In the genomic region with DNA sequence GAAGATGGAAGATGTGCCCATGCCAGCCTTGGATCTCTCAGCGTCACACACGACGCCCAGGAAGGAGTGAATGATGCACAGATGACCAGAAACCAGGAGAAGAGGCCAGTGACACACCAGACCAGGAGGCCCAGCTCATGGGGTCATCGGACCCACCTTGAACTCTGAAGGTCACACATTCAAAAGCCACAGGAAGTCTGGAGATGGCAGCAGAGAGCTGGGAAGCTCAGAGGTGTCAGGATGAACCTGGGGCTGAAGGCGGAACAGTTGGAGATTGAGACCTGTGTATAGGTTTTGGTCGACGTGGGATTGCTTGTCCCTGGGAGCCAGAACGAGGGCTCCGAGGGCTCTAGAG, we compare ENCODE assay signal across 1 cellular context.
A peak's percentile ranks its signal among the peaks of the same experiment; 100 is the strongest.
TF ChIP-seq lines count a peak whose summit lies in the region.

No MANE protein-coding gene starts in this region.

TF ChIP-seq in HepG2, 621 proteins besides CTCF, POLR2A, EP300 and RAD21 (continued from another document and continues in another):
- TF ChIP-seq, protein P1, sequence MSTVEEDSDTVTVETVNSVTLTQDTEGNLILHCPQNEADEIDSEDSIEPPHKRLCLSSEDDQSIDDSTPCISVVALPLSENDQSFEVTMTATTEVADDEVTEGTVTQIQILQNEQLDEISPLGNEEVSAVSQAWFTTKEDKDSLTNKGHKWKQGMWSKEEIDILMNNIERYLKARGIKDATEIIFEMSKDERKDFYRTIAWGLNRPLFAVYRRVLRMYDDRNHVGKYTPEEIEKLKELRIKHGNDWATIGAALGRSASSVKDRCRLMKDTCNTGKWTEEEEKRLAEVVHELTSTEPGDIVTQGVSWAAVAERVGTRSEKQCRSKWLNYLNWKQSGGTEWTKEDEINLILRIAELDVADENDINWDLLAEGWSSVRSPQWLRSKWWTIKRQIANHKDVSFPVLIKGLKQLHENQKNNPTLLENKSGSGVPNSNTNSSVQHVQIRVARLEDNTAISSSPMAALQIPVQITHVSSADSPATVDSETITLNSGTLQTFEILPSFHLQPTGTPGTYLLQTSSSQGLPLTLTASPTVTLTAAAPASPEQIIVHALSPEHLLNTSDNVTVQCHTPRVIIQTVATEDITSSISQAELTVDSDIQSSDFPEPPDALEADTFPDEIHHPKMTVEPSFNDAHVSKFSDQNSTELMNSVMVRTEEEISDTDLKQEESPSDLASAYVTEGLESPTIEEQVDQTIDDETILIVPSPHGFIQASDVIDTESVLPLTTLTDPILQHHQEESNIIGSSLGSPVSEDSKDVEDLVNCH (CRISPR knock-in tag; IDR thresholded peaks at IDR 0.05) = no peak
- TF ChIP-seq, protein P2, sequence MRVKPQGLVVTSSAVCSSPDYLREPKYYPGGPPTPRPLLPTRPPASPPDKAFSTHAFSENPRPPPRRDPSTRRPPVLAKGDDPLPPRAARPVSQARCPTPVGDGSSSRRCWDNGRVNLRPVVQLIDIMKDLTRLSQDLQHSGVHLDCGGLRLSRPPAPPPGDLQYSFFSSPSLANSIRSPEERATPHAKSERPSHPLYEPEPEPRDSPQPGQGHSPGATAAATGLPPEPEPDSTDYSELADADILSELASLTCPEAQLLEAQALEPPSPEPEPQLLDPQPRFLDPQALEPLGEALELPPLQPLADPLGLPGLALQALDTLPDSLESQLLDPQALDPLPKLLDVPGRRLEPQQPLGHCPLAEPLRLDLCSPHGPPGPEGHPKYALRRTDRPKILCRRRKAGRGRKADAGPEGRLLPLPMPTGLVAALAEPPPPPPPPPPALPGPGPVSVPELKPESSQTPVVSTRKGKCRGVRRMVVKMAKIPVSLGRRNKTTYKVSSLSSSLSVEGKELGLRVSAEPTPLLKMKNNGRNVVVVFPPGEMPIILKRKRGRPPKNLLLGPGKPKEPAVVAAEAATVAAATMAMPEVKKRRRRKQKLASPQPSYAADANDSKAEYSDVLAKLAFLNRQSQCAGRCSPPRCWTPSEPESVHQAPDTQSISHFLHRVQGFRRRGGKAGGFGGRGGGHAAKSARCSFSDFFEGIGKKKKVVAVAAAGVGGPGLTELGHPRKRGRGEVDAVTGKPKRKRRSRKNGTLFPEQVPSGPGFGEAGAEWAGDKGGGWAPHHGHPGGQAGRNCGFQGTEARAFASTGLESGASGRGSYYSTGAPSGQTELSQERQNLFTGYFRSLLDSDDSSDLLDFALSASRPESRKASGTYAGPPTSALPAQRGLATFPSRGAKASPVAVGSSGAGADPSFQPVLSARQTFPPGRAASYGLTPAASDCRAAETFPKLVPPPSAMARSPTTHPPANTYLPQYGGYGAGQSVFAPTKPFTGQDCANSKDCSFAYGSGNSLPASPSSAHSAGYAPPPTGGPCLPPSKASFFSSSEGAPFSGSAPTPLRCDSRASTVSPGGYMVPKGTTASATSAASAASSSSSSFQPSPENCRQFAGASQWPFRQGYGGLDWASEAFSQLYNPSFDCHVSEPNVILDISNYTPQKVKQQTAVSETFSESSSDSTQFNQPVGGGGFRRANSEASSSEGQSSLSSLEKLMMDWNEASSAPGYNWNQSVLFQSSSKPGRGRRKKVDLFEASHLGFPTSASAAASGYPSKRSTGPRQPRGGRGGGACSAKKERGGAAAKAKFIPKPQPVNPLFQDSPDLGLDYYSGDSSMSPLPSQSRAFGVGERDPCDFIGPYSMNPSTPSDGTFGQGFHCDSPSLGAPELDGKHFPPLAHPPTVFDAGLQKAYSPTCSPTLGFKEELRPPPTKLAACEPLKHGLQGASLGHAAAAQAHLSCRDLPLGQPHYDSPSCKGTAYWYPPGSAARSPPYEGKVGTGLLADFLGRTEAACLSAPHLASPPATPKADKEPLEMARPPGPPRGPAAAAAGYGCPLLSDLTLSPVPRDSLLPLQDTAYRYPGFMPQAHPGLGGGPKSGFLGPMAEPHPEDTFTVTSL (CRISPR knock-in tag; IDR thresholded peaks at IDR 0.05; ENCODE audit: borderline replicate concordance) = no peak
- TF ChIP-seq, protein P3, sequence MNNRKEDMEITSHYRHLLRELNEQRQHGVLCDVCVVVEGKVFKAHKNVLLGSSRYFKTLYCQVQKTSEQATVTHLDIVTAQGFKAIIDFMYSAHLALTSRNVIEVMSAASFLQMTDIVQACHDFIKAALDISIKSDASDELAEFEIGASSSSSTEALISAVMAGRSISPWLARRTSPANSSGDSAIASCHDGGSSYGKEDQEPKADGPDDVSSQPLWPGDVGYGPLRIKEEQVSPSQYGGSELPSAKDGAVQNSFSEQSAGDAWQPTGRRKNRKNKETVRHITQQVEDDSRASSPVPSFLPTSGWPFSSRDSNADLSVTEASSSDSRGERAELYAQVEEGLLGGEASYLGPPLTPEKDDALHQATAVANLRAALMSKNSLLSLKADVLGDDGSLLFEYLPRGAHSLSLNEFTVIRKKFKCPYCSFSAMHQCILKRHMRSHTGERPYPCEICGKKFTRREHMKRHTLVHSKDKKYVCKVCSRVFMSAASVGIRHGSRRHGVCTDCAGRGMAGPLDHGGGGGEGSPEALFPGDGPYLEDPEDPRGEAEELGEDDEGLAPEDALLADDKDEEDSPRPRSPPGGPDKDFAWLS (CRISPR knock-in tag; IDR thresholded peaks at IDR 0.05; ENCODE audit: borderline replicate concordance) = no peak
- TF ChIP-seq FOXJ3 (CRISPR knock-in tag; IDR thresholded peaks at IDR 0.05; ENCODE audit: borderline replicate concordance) (no peak), HNRNPL (IDR thresholded peaks at IDR 0.05; ENCODE audit: low read depth, low read length) (no peak), SUZ12 (IDR thresholded peaks at IDR 0.05; ENCODE audit: low read depth, low read length) (no peak), EZH2 (conservative IDR thresholded peaks at IDR 0.05; ENCODE audit: low read depth, low read length) (no peak), SIX1 (CRISPR knock-in tag; IDR thresholded peaks at IDR 0.05; ENCODE audit: borderline replicate concordance) (no peak), KLF15 (CRISPR knock-in tag; IDR thresholded peaks at IDR 0.05; ENCODE audit: borderline replicate concordance) (no peak), GATAD2A (CRISPR knock-in tag; IDR thresholded peaks at IDR 0.05) (no peak), ATF2 (CRISPR knock-in tag; IDR thresholded peaks at IDR 0.05) (no peak), TAF1 (CRISPR knock-in tag; IDR thresholded peaks at IDR 0.05) (no peak), ETV6 (CRISPR knock-in tag; conservative IDR thresholded peaks at IDR 0.05) (no peak), STAG1 (CRISPR knock-in tag; IDR thresholded peaks at IDR 0.05) (peak; percentile 32; the same call in 1 of the 2 replicates), ELF1 (CRISPR knock-in tag; IDR thresholded peaks at IDR 0.05) (no peak), ZBTB14 (CRISPR knock-in tag; IDR thresholded peaks at IDR 0.05) (no peak), SP1 (IDR thresholded peaks at IDR 0.05) (no peak), SP1 (CRISPR knock-in tag; IDR thresholded peaks at IDR 0.05) (no peak), ZNF792 (CRISPR knock-in tag; IDR thresholded peaks at IDR 0.05) (no peak), ZNF337 (CRISPR knock-in tag; IDR thresholded peaks at IDR 0.05; ENCODE audit: borderline replicate concordance, low read depth) (no peak), SALL1 (CRISPR knock-in tag; IDR thresholded peaks at IDR 0.05) (no peak), ZNF75D (CRISPR knock-in tag; IDR thresholded peaks at IDR 0.05; ENCODE audit: borderline replicate concordance) (no peak), ESRRA (CRISPR knock-in tag; IDR thresholded peaks at IDR 0.05; ENCODE audit: low read depth) (peak; percentile 96), NFKB2 (CRISPR knock-in tag; IDR thresholded peaks at IDR 0.05; ENCODE audit: borderline replicate concordance) (no peak), CEBPB (IDR thresholded peaks at IDR 0.05; ENCODE audit: borderline replicate concordance, low read depth, low read length) (no peak), ZNF766 (CRISPR knock-in tag; IDR thresholded peaks at IDR 0.05; ENCODE audit: borderline replicate concordance) (no peak), MXI1 (IDR thresholded peaks at IDR 0.05; ENCODE audit: borderline replicate concordance, low read depth, low read length) (no peak), MYNN (CRISPR knock-in tag; IDR thresholded peaks at IDR 0.05; ENCODE audit: low read depth) (no peak), YEATS4 (CRISPR knock-in tag; IDR thresholded peaks at IDR 0.05; ENCODE audit: borderline replicate concordance) (no peak)
- TF ChIP-seq, protein P4, sequence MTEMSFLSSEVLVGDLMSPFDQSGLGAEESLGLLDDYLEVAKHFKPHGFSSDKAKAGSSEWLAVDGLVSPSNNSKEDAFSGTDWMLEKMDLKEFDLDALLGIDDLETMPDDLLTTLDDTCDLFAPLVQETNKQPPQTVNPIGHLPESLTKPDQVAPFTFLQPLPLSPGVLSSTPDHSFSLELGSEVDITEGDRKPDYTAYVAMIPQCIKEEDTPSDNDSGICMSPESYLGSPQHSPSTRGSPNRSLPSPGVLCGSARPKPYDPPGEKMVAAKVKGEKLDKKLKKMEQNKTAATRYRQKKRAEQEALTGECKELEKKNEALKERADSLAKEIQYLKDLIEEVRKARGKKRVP (CRISPR knock-in tag; IDR thresholded peaks at IDR 0.05) = no peak
- TF ChIP-seq, protein P5, sequence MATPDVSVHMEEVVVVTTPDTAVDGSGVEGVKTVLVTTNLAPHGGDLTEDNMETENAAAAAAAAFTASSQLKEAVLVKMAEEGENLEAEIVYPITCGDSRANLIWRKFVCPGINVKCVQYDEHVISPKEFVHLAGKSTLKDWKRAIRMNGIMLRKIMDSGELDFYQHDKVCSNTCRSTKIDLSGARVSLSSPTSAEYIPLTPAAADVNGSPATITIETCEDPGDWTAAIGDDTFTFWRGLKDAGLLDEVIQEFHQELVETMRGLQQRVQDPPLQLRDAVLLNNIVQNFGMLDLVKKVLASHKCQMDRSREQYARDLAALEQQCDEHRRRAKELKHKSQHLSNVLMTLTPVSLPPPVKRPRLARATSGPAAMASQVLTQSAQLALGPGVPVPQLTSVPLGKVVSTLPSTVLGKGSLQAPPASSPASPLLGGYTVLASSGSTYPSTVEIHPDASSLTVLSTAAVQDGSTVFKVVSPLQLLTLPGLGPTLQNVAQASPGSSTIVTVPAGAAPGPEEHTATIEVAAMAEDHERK (CRISPR knock-in tag; IDR thresholded peaks at IDR 0.05; ENCODE audit: low read depth) = no peak
- TF ChIP-seq, protein P6, sequence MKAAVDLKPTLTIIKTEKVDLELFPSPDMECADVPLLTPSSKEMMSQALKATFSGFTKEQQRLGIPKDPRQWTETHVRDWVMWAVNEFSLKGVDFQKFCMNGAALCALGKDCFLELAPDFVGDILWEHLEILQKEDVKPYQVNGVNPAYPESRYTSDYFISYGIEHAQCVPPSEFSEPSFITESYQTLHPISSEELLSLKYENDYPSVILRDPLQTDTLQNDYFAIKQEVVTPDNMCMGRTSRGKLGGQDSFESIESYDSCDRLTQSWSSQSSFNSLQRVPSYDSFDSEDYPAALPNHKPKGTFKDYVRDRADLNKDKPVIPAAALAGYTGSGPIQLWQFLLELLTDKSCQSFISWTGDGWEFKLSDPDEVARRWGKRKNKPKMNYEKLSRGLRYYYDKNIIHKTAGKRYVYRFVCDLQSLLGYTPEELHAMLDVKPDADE (CRISPR knock-in tag; IDR thresholded peaks at IDR 0.05) = no peak
- TF ChIP-seq, protein P7, sequence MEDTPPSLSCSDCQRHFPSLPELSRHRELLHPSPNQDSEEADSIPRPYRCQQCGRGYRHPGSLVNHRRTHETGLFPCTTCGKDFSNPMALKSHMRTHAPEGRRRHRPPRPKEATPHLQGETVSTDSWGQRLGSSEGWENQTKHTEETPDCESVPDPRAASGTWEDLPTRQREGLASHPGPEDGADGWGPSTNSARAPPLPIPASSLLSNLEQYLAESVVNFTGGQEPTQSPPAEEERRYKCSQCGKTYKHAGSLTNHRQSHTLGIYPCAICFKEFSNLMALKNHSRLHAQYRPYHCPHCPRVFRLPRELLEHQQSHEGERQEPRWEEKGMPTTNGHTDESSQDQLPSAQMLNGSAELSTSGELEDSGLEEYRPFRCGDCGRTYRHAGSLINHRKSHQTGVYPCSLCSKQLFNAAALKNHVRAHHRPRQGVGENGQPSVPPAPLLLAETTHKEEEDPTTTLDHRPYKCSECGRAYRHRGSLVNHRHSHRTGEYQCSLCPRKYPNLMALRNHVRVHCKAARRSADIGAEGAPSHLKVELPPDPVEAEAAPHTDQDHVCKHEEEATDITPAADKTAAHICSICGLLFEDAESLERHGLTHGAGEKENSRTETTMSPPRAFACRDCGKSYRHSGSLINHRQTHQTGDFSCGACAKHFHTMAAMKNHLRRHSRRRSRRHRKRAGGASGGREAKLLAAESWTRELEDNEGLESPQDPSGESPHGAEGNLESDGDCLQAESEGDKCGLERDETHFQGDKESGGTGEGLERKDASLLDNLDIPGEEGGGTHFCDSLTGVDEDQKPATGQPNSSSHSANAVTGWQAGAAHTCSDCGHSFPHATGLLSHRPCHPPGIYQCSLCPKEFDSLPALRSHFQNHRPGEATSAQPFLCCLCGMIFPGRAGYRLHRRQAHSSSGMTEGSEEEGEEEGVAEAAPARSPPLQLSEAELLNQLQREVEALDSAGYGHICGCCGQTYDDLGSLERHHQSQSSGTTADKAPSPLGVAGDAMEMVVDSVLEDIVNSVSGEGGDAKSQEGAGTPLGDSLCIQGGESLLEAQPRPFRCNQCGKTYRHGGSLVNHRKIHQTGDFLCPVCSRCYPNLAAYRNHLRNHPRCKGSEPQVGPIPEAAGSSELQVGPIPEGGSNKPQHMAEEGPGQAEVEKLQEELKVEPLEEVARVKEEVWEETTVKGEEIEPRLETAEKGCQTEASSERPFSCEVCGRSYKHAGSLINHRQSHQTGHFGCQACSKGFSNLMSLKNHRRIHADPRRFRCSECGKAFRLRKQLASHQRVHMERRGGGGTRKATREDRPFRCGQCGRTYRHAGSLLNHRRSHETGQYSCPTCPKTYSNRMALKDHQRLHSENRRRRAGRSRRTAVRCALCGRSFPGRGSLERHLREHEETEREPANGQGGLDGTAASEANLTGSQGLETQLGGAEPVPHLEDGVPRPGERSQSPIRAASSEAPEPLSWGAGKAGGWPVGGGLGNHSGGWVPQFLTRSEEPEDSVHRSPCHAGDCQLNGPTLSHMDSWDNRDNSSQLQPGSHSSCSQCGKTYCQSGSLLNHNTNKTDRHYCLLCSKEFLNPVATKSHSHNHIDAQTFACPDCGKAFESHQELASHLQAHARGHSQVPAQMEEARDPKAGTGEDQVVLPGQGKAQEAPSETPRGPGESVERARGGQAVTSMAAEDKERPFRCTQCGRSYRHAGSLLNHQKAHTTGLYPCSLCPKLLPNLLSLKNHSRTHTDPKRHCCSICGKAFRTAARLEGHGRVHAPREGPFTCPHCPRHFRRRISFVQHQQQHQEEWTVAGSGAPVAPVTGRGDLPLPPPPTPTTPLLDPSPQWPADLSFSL (CRISPR knock-in tag; IDR thresholded peaks at IDR 0.05) = no peak
